ENCODE assay signal across 8 cellular contexts in the genomic region with DNA sequence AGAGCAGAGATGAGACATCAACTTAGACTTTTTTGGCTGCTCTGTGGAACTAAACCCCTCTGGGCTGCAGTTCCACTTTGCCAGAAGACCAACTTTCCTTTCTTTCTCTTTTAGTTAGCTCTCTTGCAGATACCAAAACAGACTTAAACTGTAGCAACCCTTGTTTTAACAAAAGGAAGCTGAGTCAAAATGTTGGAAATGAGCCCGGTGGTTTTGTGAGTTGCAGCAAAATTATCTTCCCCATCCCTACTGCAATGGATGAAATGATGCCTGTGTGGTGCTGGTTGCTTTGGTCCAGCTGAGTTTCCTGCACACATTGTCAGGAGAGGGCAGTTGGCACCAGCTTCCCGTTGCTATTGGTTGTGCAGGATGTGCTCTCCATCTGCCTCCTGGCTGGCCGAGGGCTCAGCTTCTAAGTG.
A peak's percentile ranks its signal among the peaks of the same experiment; 100 is the strongest.
DNase-seq lines count a peak whose midpoint lies in the region; ATAC-seq and TF ChIP-seq lines count a peak whose summit lies in the region.

No MANE protein-coding gene starts in this region.

- H3K4me3 Mint-ChIP-seq in activated T-cell treated with anti-CD3 and anti-CD28 coated beads, Interleukin-2, amount 50 U/mL, for 24 hours, result peak overlapping the region; percentile 72
- H3K4me3 Mint-ChIP-seq in activated B cell treated with CpG ODN at 0.5 μM for 24 hours, result peak overlapping the region; percentile 81
- peak overlapping the region; percentile 74 to 79 for H3K4me3 Mint-ChIP-seq in stimulated activated naive B cell treated with anti-CD40 and anti-IgM and Interleukin-4, amounts not matched to agents 10 μg/mL and 1 μg/mL and 100 μg/mL, for 72 hours

- no peaks in the 10 kb centered on the region for H3K9me3 Mint-ChIP-seq in activated T-cell treated with anti-CD3 and anti-CD28 coated beads, Interleukin-2, amount 50 U/mL, for 24 hours
- H3K9me3 Mint-ChIP-seq in activated B cell treated with CpG ODN at 0.5 μM for 24 hours, result no peaks in the 10 kb centered on the region
- H3K9me3 Mint-ChIP-seq in stimulated activated naive B cell treated with anti-CD40 and anti-IgM and Interleukin-4, amounts not matched to agents 10 μg/mL and 1 μg/mL and 100 μg/mL, for 72 hours, result no peaks in the 10 kb centered on the region

- POLR2A ChIA-PET in activated B cell treated with CpG ODN at 0.5 μM for 24 hours (lab: Charles Lee), result interaction anchor here (0.8 to 1.7 kb wide), 2 partner anchors 14 to 39 kb away, joined by 4 to 7 read pairs; no protein-coding TSS in a partner anchor

- no peak for DNase-seq in activated T-cell treated with anti-CD3 and anti-CD28 coated beads, Interleukin-2, amount 50 U/mL, for 24 hours
- no peak for DNase-seq in activated T-cell treated with anti-CD3 and anti-CD28 coated beads, Interleukin-2, amount 50 U/mL, for 48 hours
- no peak for DNase-seq in activated B cell treated with CpG ODN at 0.5 μM for 24 hours
- DNase-seq in Right ventricle myocardium superior, result peak; percentile 62
- DNase-seq in stimulated activated naive B cell treated with anti-CD40 and anti-IgM and Interleukin-4, amounts not matched to agents 10 μg/mL and 1 μg/mL and 100 μg/mL, for 72 hours, result no peak
- no peak for DNase-seq in ureter (ENCODE audit: low spot score)
- no peak for DNase-seq in stimulated activated CD4-positive, alpha-beta T cell treated with anti-CD3 and anti-CD28 coated beads, Interleukin-1b, Interleukin-23, amount 100 ng/mL, for 48 hours

- intact Hi-C loops in activated B cell treated with CpG ODN at 0.5 μM for 24 hours (cut with micrococcal nuclease) (loop anchor here (1.0 to 10.0 kb wide), 7 partner anchors 11 to 486 kb away; partner anchors contain the start of gene LCP1), Right ventricle myocardium superior (cut with DNase I) (no loop called here)

- TF ChIP-seq CTCF in activated B cell treated with CpG ODN at 0.5 μM for 24 hours (IDR thresholded peaks at IDR 0.05), result no peak

- CTCF ChIA-PET in activated B cell treated with CpG ODN at 0.5 μM for 24 hours (lab: Charles Lee), result interaction anchor here (1.2 to 2.2 kb wide), 3 partner anchors 53 to 116 kb away, joined by 3 to 14 read pairs (median 4); partner anchors contain the start of gene LRCH1

- peaks cover 49% of the 10 kb centered on the region for H3K4me1 Mint-ChIP-seq in activated T-cell treated with anti-CD3 and anti-CD28 coated beads, Interleukin-2, amount 50 U/mL, for 24 hours (ENCODE audit: low read depth)
- H3K4me1 Mint-ChIP-seq in activated B cell treated with CpG ODN at 0.5 μM for 24 hours, result peaks cover 72% of the 10 kb centered on the region
- H3K4me1 Mint-ChIP-seq in stimulated activated naive B cell treated with anti-CD40 and anti-IgM and Interleukin-4, amounts not matched to agents 10 μg/mL and 1 μg/mL and 100 μg/mL, for 72 hours, result peaks cover 38 to 66% of the 10 kb centered on the region in 2 donors

- no peaks in the 10 kb centered on the region for H3K27me3 Mint-ChIP-seq in activated T-cell treated with anti-CD3 and anti-CD28 coated beads, Interleukin-2, amount 50 U/mL, for 24 hours
- H3K27me3 Mint-ChIP-seq in activated B cell treated with CpG ODN at 0.5 μM for 24 hours, result no peaks in the 10 kb centered on the region
- no peaks in the 10 kb centered on the region for H3K27me3 Mint-ChIP-seq in stimulated activated naive B cell treated with anti-CD40 and anti-IgM and Interleukin-4, amounts not matched to agents 10 μg/mL and 1 μg/mL and 100 μg/mL, for 72 hours

- peaks cover 41% of the 10 kb centered on the region for H3K36me3 Mint-ChIP-seq in activated T-cell treated with anti-CD3 and anti-CD28 coated beads, Interleukin-2, amount 50 U/mL, for 24 hours (ENCODE audit: low read depth)
- H3K36me3 Mint-ChIP-seq in activated B cell treated with CpG ODN at 0.5 μM for 24 hours (ENCODE audit: low read depth), result peaks cover 44% of the 10 kb centered on the region
- H3K36me3 Mint-ChIP-seq in stimulated activated naive B cell treated with anti-CD40 and anti-IgM and Interleukin-4, amounts not matched to agents 10 μg/mL and 1 μg/mL and 100 μg/mL, for 72 hours, result peaks cover 12 to 30% of the 10 kb centered on the region in 2 donors

- H3K27ac Mint-ChIP-seq in activated T-cell treated with anti-CD3 and anti-CD28 coated beads, Interleukin-2, amount 50 U/mL, for 24 hours, result peak overlapping the region; percentile 90
- peak overlapping the region; percentile 86 for H3K27ac Mint-ChIP-seq in activated B cell treated with CpG ODN at 0.5 μM for 24 hours
- peak overlapping the region; percentile 73 for H3K27ac Mint-ChIP-seq in stimulated activated naive B cell treated with anti-CD40 and anti-IgM and Interleukin-4, amounts not matched to agents 10 μg/mL and 1 μg/mL and 100 μg/mL, for 72 hours

- ATAC-seq in HG02973 (IDR thresholded peaks at IDR 0.05; ENCODE audit: unreplicated experiment) (peak; percentile 11), activated B cell treated with CpG ODN at 0.5 μM for 24 hours (ENCODE audit: low read depth) (peak; percentile 32), Right ventricle myocardium superior (ENCODE audit: poor library complexity) (peak; percentile 59)
- ATAC-seq in stimulated activated naive B cell treated with anti-CD40 and anti-IgM and Interleukin-4, amounts not matched to agents 10 μg/mL and 1 μg/mL and 100 μg/mL, for 72 hours (replicated peaks), result peak; percentile 39 to 52
